Comparison of ENCODE assay signal across 11 cellular contexts in the genomic region with DNA sequence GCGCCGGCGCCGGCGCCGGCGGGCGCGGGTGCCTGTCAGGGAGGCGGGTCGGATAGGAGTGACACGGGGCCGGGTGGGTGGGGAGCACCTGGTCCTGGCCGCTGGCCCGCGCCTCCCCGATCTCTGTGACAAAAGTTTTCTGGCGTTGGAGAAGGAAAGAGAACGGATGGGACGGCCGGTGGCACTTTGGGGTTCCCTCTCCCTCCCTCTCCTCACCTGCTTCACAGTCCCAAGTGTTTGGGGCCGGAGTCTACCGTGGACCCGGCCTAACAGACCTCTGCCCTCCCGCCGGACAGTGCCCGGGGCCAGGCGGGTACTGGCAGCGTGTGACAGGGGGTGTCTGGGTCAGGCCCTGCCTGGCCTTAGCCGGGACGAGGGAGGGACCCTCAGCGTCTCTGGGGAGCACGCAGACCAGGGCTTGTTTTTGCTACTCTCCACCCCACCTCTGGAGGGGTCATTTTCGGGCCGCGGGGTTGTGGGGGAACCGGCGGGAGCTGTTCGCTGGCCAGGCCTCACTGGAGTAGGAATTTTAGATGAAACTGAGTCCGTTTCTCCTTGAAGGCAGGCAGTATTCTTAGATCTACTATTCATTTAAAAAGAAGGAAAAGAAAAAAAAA. TPM values are rescaled to one million over a fixed set of nuclear protein-coding genes. Genes with fewer than 3 reads are reported as not detected.
DNase-seq lines count a peak whose midpoint lies in the region; ATAC-seq and TF ChIP-seq lines count a peak whose summit lies in the region.
"Had no signal": no experiment of that assay in that cellular context is flagged by ENCODE, and none has a peak within 500 bp of the region (broad histone marks: within the 10 kb centered on the region; RNA-seq: fewer than 3 reads in every experiment).

No MANE protein-coding gene starts in this region.

- intact Hi-C loops in Right ventricle myocardium superior (cut with DNase I) (no loop called here), aorta (cut with DNase I) (loop anchor here in 1 of 2 donors (5.0 kb wide), 2 partner anchors 197 to 272 kb away; no protein-coding TSS in a partner anchor), body of pancreas (cut with DNase I) (no loop called here)

- H3K4me3 Mint-ChIP-seq in endothelial cell (ENCODE audit: unreplicated experiment) (peak overlapping the region; percentile 79), nephron progenitor cell (peak overlapping the region; percentile 76)
- H3K4me3 Mint-ChIP-seq: activated CD4-positive, alpha-beta memory T cell treated with anti-CD3 and anti-CD28 coated beads for 36 hours had no signal

- no peak overlapping the region for H3K27ac Mint-ChIP-seq in endothelial cell (ENCODE audit: unreplicated experiment)
- no peak overlapping the region for H3K27ac Mint-ChIP-seq in nephron progenitor cell
- H3K27ac Mint-ChIP-seq: activated CD4-positive, alpha-beta memory T cell treated with anti-CD3 and anti-CD28 coated beads for 36 hours had no signal

- peaks cover 45% of the 10 kb centered on the region for H3K4me1 Mint-ChIP-seq in endothelial cell (ENCODE audit: unreplicated experiment)
- peaks cover 74% of the 10 kb centered on the region for H3K4me1 Mint-ChIP-seq in nephron progenitor cell

- H3K9me3 Mint-ChIP-seq in endothelial cell (ENCODE audit: unreplicated experiment) (no peaks in the 10 kb centered on the region), nephron progenitor cell (no peaks in the 10 kb centered on the region)
- H3K9me3 Mint-ChIP-seq: activated CD4-positive, alpha-beta memory T cell treated with anti-CD3 and anti-CD28 coated beads for 36 hours had no signal

- no peak for TF ChIP-seq POLR2A in body of pancreas (IDR thresholded peaks at IDR 0.05)

- TF ChIP-seq CTCF in right atrium auricular region (IDR thresholded peaks at IDR 0.05): no peak
- TF ChIP-seq CTCF in endothelial cell (IDR thresholded peaks at IDR 0.05; ENCODE audit: unreplicated experiment): no peak
- no peak for TF ChIP-seq CTCF in nephron progenitor cell (IDR thresholded peaks at IDR 0.05)
- TF ChIP-seq CTCF in body of pancreas (IDR thresholded peaks at IDR 0.05): no peak

- H3K4me1 ChIP-seq in right atrium auricular region (peaks cover 0 to 33% of the 10 kb centered on the region in 2 donors), aorta (ENCODE audit: control insufficient read depth in 1 of 2, insufficient read depth in 2 of 2, low read length in 2 of 2) (no peaks in the 10 kb centered on the region), body of pancreas (peaks cover 49% of the 10 kb centered on the region)

- 1% methylated on average over 25 to 40 of the region's 40 CpGs for WGBS in aorta, 2 donors
- 5 to 21% methylated on average over 11 to 38 of the region's 40 CpGs for WGBS in body of pancreas, 2 donors

- H3K27me3 ChIP-seq in right atrium auricular region (peaks cover 12 to 20% of the 10 kb centered on the region in 2 donors), aorta (ENCODE audit: control insufficient read depth in 1 of 2, insufficient read depth in 2 of 2, low read length in 1 of 2) (no peaks in the 10 kb centered on the region), body of pancreas (peaks cover 0 to 72% of the 10 kb centered on the region in 2 donors)

- no peak for DNase-seq in right atrium auricular region (ENCODE audit: low spot score)
- DNase-seq in Right ventricle myocardium superior: no peak
- peak; percentile 22 for DNase-seq in endothelial cell (ENCODE audit: low spot score)
- DNase-seq in nephron progenitor cell: peak; percentile 30
- DNase-seq in aorta: no peak
- no peak for DNase-seq in body of pancreas
- DNase-seq: activated CD4-positive, alpha-beta memory T cell treated with anti-CD3 and anti-CD28 coated beads for 36 hours had no signal

- H3K27me3 Mint-ChIP-seq in endothelial cell (ENCODE audit: unreplicated experiment) (peaks cover 41% of the 10 kb centered on the region), nephron progenitor cell (ENCODE audit: low read depth, poor library complexity) (peaks cover 100% of the 10 kb centered on the region)

- H3K4me3 ChIP-seq in right atrium auricular region (peak overlapping the region; percentile 47 to 65), aorta (ENCODE audit: low read length in 2 of 2) (peak overlapping the region; percentile 79 to 98), body of pancreas (peak overlapping the region in 1 of 2 donors; percentile 52)

- H3K36me3 ChIP-seq in right atrium auricular region (no peaks in the 10 kb centered on the region), aorta (ENCODE audit: control insufficient read depth in 1 of 2, insufficient read depth in 2 of 2, low read length in 1 of 2) (no peaks in the 10 kb centered on the region), body of pancreas (replicated peaks in 1 of 2; ENCODE audit: insufficient read depth in 1 of 2, low read depth in 2 of 2) (no peaks in the 10 kb centered on the region)

- H3K36me3 Mint-ChIP-seq in endothelial cell (ENCODE audit: low read depth, unreplicated experiment): peaks cover 12% of the 10 kb centered on the region
- H3K36me3 Mint-ChIP-seq in nephron progenitor cell (ENCODE audit: low read depth): no peaks in the 10 kb centered on the region
- H3K36me3 Mint-ChIP-seq: activated CD4-positive, alpha-beta memory T cell treated with anti-CD3 and anti-CD28 coated beads for 36 hours had no signal

- H3K9me3 ChIP-seq in right atrium auricular region (no peaks in the 10 kb centered on the region), aorta (ENCODE audit: control insufficient read depth, low read length) (no peaks in the 10 kb centered on the region), body of pancreas (no peaks in the 10 kb centered on the region)

- H3K27ac ChIP-seq in right atrium auricular region (no peak overlapping the region), aorta (ENCODE audit: low read depth in 1 of 2, low read length in 2 of 2) (peak overlapping the region; percentile 73 to 89), body of pancreas (no peak overlapping the region)
- H3K27ac ChIP-seq: C4-2B, KMS-11 had no signal

- no peak for ATAC-seq in Right ventricle myocardium superior (ENCODE audit: poor library complexity)
- no peak for ATAC-seq in aorta (ENCODE audit: low FRiP score)
- no peak for ATAC-seq in HG03439 (IDR thresholded peaks at IDR 0.05; ENCODE audit: unreplicated experiment)
- ATAC-seq in body of pancreas: no peak
- no peak for ATAC-seq in GM19455 (IDR thresholded peaks at IDR 0.05; ENCODE audit: unreplicated experiment)

RNA-seq across cellular contexts. Expression of gene PRDM6, which starts 1.7 kb away (rescaled TPM):
- total RNA-seq in right atrium auricular region (1 to 10 TPM; 1.0 to 3.6 TPM), Right ventricle myocardium superior (0.75 TPM), endothelial cell (ENCODE audit: unreplicated experiment) (2.1 TPM), aorta (10 to 100 TPM; 26.8 to 40.5 TPM), body of pancreas (10 to 100 TPM in 1 of 2 donors, under 1 TPM in 1; 0.33 to 14.8 TPM)
- polyA plus RNA-seq in aorta: 10 to 100 TPM in 1 of 2 donors, 1 to 10 TPM in 1; 7.4 to 30.6 TPM
- total RNA-seq: activated CD4-positive, alpha-beta memory T cell treated with anti-CD3 and anti-CD28 coated beads for 36 hours had no signal

RNA-seq across cellular contexts. Expression of gene PPIC, which starts 54.2 kb away (rescaled TPM):
- total RNA-seq in right atrium auricular region (10 to 100 TPM; 25.9 to 55.0 TPM), Right ventricle myocardium superior (43.6 TPM), endothelial cell (ENCODE audit: unreplicated experiment) (25.6 TPM), aorta (10 to 100 TPM; 52.5 to 71.1 TPM), body of pancreas (10 to 100 TPM in 1 of 2 donors, 1 to 10 TPM in 1; 9.6 to 31.0 TPM)
- polyA plus RNA-seq in aorta: 10 to 100 TPM; 59.9 to 71.7 TPM
- total RNA-seq: activated CD4-positive, alpha-beta memory T cell treated with anti-CD3 and anti-CD28 coated beads for 36 hours had no signal

Comparison
In these comparisons a context has a peak if more than half of its experiments do, and no peak if none do; other contexts are left out.
1. DNase-seq: peak in endothelial cell (single experiment) and nephron progenitor cell (single experiment); none in right atrium auricular region (single experiment), Right ventricle myocardium superior (single experiment), aorta (0 of 2) and body of pancreas (0 of 4).
2. H3K27ac ChIP-seq: peak in aorta (2 of 2); none in right atrium auricular region (0 of 2) and body of pancreas (0 of 4).